1 cellular context compared by ENCODE assay signal in the genomic region with DNA sequence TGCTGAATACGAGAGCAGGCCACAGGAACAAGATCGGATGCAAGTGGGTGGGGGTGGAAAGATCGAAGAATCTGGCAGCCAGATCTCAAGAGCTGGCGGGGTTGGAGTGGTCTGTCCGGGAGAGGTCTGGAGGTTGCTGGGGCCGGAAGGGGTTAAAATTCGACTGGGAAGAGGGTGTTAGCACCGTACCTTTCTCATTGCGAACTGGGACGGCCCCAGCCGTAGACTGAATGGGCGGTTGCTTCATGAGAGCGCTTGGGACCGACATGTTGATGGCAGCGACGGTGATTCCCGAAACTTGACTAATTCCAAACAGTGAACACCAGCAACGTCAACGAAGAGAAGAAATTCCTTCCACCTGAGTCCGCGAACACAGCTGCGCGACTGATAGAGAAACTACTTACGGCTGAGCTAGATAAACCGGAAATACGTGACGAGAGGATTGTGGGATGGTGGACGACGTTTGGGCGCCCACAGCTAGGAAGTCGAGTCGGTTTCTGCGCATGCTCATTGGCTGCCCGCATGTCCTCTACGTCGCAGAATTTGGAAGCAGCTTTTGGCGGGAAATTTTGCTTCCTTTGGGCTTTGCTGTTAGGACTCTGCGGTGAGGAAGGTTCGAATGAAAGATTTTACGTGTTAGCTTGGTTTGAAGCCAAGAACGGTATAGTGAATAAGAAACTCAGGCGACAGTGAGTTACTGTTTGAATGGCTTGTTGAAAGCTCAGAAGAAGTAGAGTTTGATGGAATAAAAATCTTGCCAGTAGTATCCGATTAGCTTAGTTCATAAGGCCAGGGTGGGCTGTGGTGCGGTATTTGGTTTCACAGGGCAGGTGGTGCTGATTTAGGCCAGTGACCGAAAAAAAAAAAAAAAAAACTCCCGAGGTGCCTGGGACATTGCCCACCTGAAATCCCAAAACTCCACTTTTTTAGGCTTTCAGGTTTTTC.
TF ChIP-seq lines count a peak whose summit lies in the region.

MFAP1 (minus strand) TSS at position 389 of the 945 bp plus-strand sequence; CDS start at position 268, 121 bp downstream.

TF ChIP-seq in HepG2, 621 proteins besides CTCF, POLR2A, EP300 and RAD21 (continued from another document and continues in another):
- TF ChIP-seq, protein P1, sequence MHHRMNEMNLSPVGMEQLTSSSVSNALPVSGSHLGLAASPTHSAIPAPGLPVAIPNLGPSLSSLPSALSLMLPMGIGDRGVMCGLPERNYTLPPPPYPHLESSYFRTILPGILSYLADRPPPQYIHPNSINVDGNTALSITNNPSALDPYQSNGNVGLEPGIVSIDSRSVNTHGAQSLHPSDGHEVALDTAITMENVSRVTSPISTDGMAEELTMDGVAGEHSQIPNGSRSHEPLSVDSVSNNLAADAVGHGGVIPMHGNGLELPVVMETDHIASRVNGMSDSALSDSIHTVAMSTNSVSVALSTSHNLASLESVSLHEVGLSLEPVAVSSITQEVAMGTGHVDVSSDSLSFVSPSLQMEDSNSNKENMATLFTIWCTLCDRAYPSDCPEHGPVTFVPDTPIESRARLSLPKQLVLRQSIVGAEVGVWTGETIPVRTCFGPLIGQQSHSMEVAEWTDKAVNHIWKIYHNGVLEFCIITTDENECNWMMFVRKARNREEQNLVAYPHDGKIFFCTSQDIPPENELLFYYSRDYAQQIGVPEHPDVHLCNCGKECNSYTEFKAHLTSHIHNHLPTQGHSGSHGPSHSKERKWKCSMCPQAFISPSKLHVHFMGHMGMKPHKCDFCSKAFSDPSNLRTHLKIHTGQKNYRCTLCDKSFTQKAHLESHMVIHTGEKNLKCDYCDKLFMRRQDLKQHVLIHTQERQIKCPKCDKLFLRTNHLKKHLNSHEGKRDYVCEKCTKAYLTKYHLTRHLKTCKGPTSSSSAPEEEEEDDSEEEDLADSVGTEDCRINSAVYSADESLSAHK (CRISPR knock-in tag; IDR thresholded peaks at IDR 0.05; ENCODE audit: borderline replicate concordance), result no peak
- no peak for TF ChIP-seq ZNF318 (CRISPR knock-in tag; IDR thresholded peaks at IDR 0.05)
- no peak for TF ChIP-seq MAFK (conservative IDR thresholded peaks at IDR 0.05 in 1 of 2, IDR thresholded peaks at IDR 0.05 in 1 of 2; ENCODE audit: low read length in 2 of 2)
- TF ChIP-seq ZFP37 (CRISPR knock-in tag; IDR thresholded peaks at IDR 0.05; ENCODE audit: borderline replicate concordance), result no peak
- no peak for TF ChIP-seq THRA (CRISPR knock-in tag; IDR thresholded peaks at IDR 0.05; ENCODE audit: borderline replicate concordance)
- TF ChIP-seq HCFC1 (IDR thresholded peaks at IDR 0.05; ENCODE audit: low read depth, low read length), result 0 out of 2 replicates have a peak, but pooled peaks have one; percentile 21
- TF ChIP-seq ZNF672 (CRISPR knock-in tag; IDR thresholded peaks at IDR 0.05), result no peak
- TF ChIP-seq, protein P2, sequence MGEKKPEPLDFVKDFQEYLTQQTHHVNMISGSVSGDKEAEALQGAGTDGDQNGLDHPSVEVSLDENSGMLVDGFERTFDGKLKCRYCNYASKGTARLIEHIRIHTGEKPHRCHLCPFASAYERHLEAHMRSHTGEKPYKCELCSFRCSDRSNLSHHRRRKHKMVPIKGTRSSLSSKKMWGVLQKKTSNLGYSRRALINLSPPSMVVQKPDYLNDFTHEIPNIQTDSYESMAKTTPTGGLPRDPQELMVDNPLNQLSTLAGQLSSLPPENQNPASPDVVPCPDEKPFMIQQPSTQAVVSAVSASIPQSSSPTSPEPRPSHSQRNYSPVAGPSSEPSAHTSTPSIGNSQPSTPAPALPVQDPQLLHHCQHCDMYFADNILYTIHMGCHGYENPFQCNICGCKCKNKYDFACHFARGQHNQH (CRISPR knock-in tag; IDR thresholded peaks at IDR 0.05), result peak; percentile 83; the same call in 1 of the 2 replicates
- TF ChIP-seq RBAK (CRISPR knock-in tag; IDR thresholded peaks at IDR 0.05), result no peak
- no peak for TF ChIP-seq FOXM1 (CRISPR knock-in tag; IDR thresholded peaks at IDR 0.05)
- TF ChIP-seq, protein P3, sequence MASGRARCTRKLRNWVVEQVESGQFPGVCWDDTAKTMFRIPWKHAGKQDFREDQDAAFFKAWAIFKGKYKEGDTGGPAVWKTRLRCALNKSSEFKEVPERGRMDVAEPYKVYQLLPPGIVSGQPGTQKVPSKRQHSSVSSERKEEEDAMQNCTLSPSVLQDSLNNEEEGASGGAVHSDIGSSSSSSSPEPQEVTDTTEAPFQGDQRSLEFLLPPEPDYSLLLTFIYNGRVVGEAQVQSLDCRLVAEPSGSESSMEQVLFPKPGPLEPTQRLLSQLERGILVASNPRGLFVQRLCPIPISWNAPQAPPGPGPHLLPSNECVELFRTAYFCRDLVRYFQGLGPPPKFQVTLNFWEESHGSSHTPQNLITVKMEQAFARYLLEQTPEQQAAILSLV (CRISPR knock-in tag; IDR thresholded peaks at IDR 0.05; ENCODE audit: borderline replicate concordance), result peak; percentile 92
- TF ChIP-seq NAIF1 (CRISPR knock-in tag; IDR thresholded peaks at IDR 0.05; ENCODE audit: borderline replicate concordance), result peak; percentile 67; the same call in 1 of the 2 replicates
- peak; percentile 29; the same call in 1 of the 2 replicates for TF ChIP-seq ZSCAN20 (CRISPR knock-in tag; IDR thresholded peaks at IDR 0.05; ENCODE audit: borderline replicate concordance)
- TF ChIP-seq U2AF1 (optimal IDR thresholded peaks at IDR 0.05; ENCODE audit: low read depth, low read length), result no peak
- TF ChIP-seq BRF2 (CRISPR knock-in tag; IDR thresholded peaks at IDR 0.05), result peak; percentile 63; the same call in 1 of the 2 replicates
- peak; percentile 45; the same call in 1 of the 2 replicates for TF ChIP-seq RXRB (CRISPR knock-in tag; IDR thresholded peaks at IDR 0.05; ENCODE audit: borderline replicate concordance)
- no peak for TF ChIP-seq ZSCAN22 (CRISPR knock-in tag; IDR thresholded peaks at IDR 0.05)
- TF ChIP-seq MXI1 (IDR thresholded peaks at IDR 0.05; ENCODE audit: borderline replicate concordance, low read depth, low read length), result peak; percentile 45; the same call in 1 of the 3 replicates
- no peak for TF ChIP-seq PRPF4 (IDR thresholded peaks at IDR 0.05; ENCODE audit: low read depth, low read length, poor library complexity, severe bottlenecking)
- TF ChIP-seq ZNF33B (CRISPR knock-in tag; IDR thresholded peaks at IDR 0.05), result 0 out of 2 replicates have a peak, but pooled peaks have one; percentile 58
- TF ChIP-seq KMT2A (CRISPR knock-in tag; IDR thresholded peaks at IDR 0.05), result peak; percentile 93
- TF ChIP-seq ZNF724P (CRISPR knock-in tag; IDR thresholded peaks at IDR 0.05; ENCODE audit: borderline replicate concordance), result no peak
- TF ChIP-seq FOXC1 (CRISPR knock-in tag; IDR thresholded peaks at IDR 0.05; ENCODE audit: borderline replicate concordance), result 0 out of 2 replicates have a peak, but pooled peaks have one; percentile 45
- TF ChIP-seq ARID5B (CRISPR knock-in tag; IDR thresholded peaks at IDR 0.05), result peak; percentile 62
- TF ChIP-seq TERF1 (CRISPR knock-in tag; IDR thresholded peaks at IDR 0.05), result no peak
- no peak for TF ChIP-seq MAZ (IDR thresholded peaks at IDR 0.05; ENCODE audit: borderline replicate concordance, low read depth, low read length)
- TF ChIP-seq MAZ (CRISPR knock-in tag; IDR thresholded peaks at IDR 0.05; ENCODE audit: low read depth), result no peak
- TF ChIP-seq ZNF747 (CRISPR knock-in tag; IDR thresholded peaks at IDR 0.05; ENCODE audit: borderline replicate concordance), result no peak; the same call in 1 of the 2 replicates
- no peak for TF ChIP-seq NFRKB (IDR thresholded peaks at IDR 0.05)
